Comparison of ENCODE assay signal across 30 cellular contexts in genomic region chr11:64371201-64371600, GRCh38.
"Had no signal": no experiment of that assay in that cellular context is flagged by ENCODE, and none has a peak within 500 bp of the region (broad histone marks: within the 10 kb centered on the region; RNA-seq: fewer than 3 reads in every experiment).

No MANE protein-coding gene starts in this region.

- H3K27ac Mint-ChIP-seq: activated CD4-positive, alpha-beta T cell treated with anti-CD3 and anti-CD28 coated beads for 36 hours; activated CD4-positive, alpha-beta T cell treated with anti-CD3 and anti-CD28 coated beads, Interleukin-2, amount 10 ng/mL, durations not matched to agents 7 days and 5 days; activated CD8-positive, alpha-beta T cell treated with anti-CD3 and anti-CD28 coated beads, Interleukin-2, amount 10 ng/mL, durations not matched to agents 7 days and 5 days; activated naive CD4-positive, alpha-beta T cell treated with anti-CD3 and anti-CD28 coated beads, Interleukin-2, amount 50 U/mL, for 24 hours; activated naive CD8-positive, alpha-beta T cell treated with anti-CD3 and anti-CD28 coated beads, Interleukin-2, amount 10 ng/mL, durations not matched to agents 7 days and 5 days; activated T-cell treated with anti-CD3 and anti-CD28 coated beads, Interleukin-2, amount 50 U/mL, for 24 hours; activated T-helper 2 cell treated with anti-CD3 and anti-CD28 coated beads, Interferon-gamma antibody, Interleukin-2, Interleukin-4, amounts not matched to agents 10 μg/mL and 5 μg/mL and 100 μg/mL, durations not matched to agents 14 hours and 24 hours and 36 hours; T-helper 1 cell treated with Interleukin-12 subunit alpha and Interleukin-12 subunit beta and Interleukin-4 antibody, amounts not matched to agents 30 μg/mL and 1 μg/mL, for 36 hours; T-helper 2 cell treated with Interferon-gamma antibody and Interleukin-4, amounts not matched to agents 5 μg/mL and 100 μg/mL, for 36 hours had no signal

- H3K27me3 Mint-ChIP-seq: activated CD4-positive, alpha-beta T cell treated with anti-CD3 and anti-CD28 coated beads for 36 hours; activated CD4-positive, alpha-beta T cell treated with anti-CD3 and anti-CD28 coated beads, Interleukin-2, amount 10 ng/mL, durations not matched to agents 7 days and 5 days; activated naive CD4-positive, alpha-beta T cell treated with anti-CD3 and anti-CD28 coated beads, Interleukin-2, amount 50 U/mL, for 24 hours; activated naive CD8-positive, alpha-beta T cell treated with anti-CD3 and anti-CD28 coated beads, Interleukin-2, amount 10 ng/mL, durations not matched to agents 7 days and 5 days; activated T-cell treated with anti-CD3 and anti-CD28 coated beads, Interleukin-2, amount 50 U/mL, for 24 hours had no signal

- H3K9me3 ChIP-seq: ascending aorta, Peyer's patch had no signal

- H3K4me3 Mint-ChIP-seq: activated CD4-positive, alpha-beta T cell treated with anti-CD3 and anti-CD28 coated beads for 36 hours; activated CD4-positive, alpha-beta T cell treated with anti-CD3 and anti-CD28 coated beads, Interleukin-2, amount 10 ng/mL, durations not matched to agents 7 days and 5 days; activated CD8-positive, alpha-beta T cell treated with anti-CD3 and anti-CD28 coated beads, Interleukin-2, amount 10 ng/mL, durations not matched to agents 7 days and 5 days; activated naive CD4-positive, alpha-beta T cell treated with anti-CD3 and anti-CD28 coated beads, Interleukin-2, amount 50 U/mL, for 24 hours; activated naive CD8-positive, alpha-beta T cell treated with anti-CD3 and anti-CD28 coated beads, Interleukin-2, amount 10 ng/mL, durations not matched to agents 7 days and 5 days; activated T-cell treated with anti-CD3 and anti-CD28 coated beads, Interleukin-2, amount 50 U/mL, for 24 hours; T-helper 1 cell treated with Interleukin-12 subunit alpha and Interleukin-12 subunit beta and Interleukin-4 antibody, amounts not matched to agents 30 μg/mL and 1 μg/mL, for 36 hours; T-helper 2 cell treated with Interferon-gamma antibody and Interleukin-4, amounts not matched to agents 5 μg/mL and 100 μg/mL, for 36 hours had no signal

- H3K27ac ChIP-seq: ascending aorta, Peyer's patch had no signal

- ATAC-seq: activated CD4-positive, alpha-beta T cell treated with anti-CD3 and anti-CD28 coated beads for 36 hours; activated CD4-positive, CD25-positive, alpha-beta regulatory T cell treated with anti-CD3 and anti-CD28 coated beads, Interleukin-2, amount 50 U/mL, for 24 hours; activated CD8-positive, alpha-beta T cell treated with anti-CD3 and anti-CD28 coated beads, Interleukin-2, amount 10 ng/mL, durations not matched to agents 7 days and 5 days; PC-3; Right ventricle myocardium inferior had no signal

- H3K4me3 ChIP-seq: ascending aorta, Peyer's patch had no signal

- H3K27me3 ChIP-seq: ascending aorta, Peyer's patch had no signal

- H3K4me1 Mint-ChIP-seq: activated CD4-positive, alpha-beta T cell treated with anti-CD3 and anti-CD28 coated beads for 36 hours; activated CD4-positive, alpha-beta T cell treated with anti-CD3 and anti-CD28 coated beads, Interleukin-2, amount 10 ng/mL, durations not matched to agents 7 days and 5 days; activated naive CD4-positive, alpha-beta T cell treated with anti-CD3 and anti-CD28 coated beads, Interleukin-2, amount 50 U/mL, for 24 hours; activated naive CD8-positive, alpha-beta T cell treated with anti-CD3 and anti-CD28 coated beads, Interleukin-2, amount 10 ng/mL, durations not matched to agents 7 days and 5 days had no signal

- H3K9me3 Mint-ChIP-seq: activated CD4-positive, alpha-beta T cell treated with anti-CD3 and anti-CD28 coated beads, Interleukin-2, amount 10 ng/mL, durations not matched to agents 7 days and 5 days; activated naive CD4-positive, alpha-beta T cell treated with anti-CD3 and anti-CD28 coated beads, Interleukin-2, amount 50 U/mL, for 24 hours; activated naive CD8-positive, alpha-beta T cell treated with anti-CD3 and anti-CD28 coated beads, Interleukin-2, amount 10 ng/mL, durations not matched to agents 7 days and 5 days; activated T-cell treated with anti-CD3 and anti-CD28 coated beads, Interleukin-2, amount 50 U/mL, for 24 hours; activated T-helper 2 cell treated with anti-CD3 and anti-CD28 coated beads, Interferon-gamma antibody, Interleukin-2, Interleukin-4, amounts not matched to agents 10 μg/mL and 5 μg/mL and 100 μg/mL, durations not matched to agents 14 hours and 24 hours and 36 hours; T-helper 1 cell treated with Interleukin-12 subunit alpha and Interleukin-12 subunit beta and Interleukin-4 antibody, amounts not matched to agents 30 μg/mL and 1 μg/mL, for 36 hours; T-helper 2 cell treated with Interferon-gamma antibody and Interleukin-4, amounts not matched to agents 5 μg/mL and 100 μg/mL, for 36 hours had no signal

- H3K4me1 ChIP-seq: ascending aorta, Peyer's patch had no signal

- DNase-seq: activated CD4-positive, alpha-beta T cell treated with anti-CD3 and anti-CD28 coated beads for 36 hours; activated CD4-positive, alpha-beta T cell treated with anti-CD3 and anti-CD28 coated beads, Interleukin-2, amount 10 ng/mL, durations not matched to agents 7 days and 5 days; activated CD4-positive, alpha-beta T cell treated with anti-CD3 and anti-CD28 coated beads, Interleukin-2, amount 50 U/mL, for 48 hours; activated CD8-positive, alpha-beta T cell treated with anti-CD3 and anti-CD28 coated beads, Interleukin-2, amount 10 ng/mL, durations not matched to agents 7 days and 5 days; activated gamma-delta T cell; activated naive CD4-positive, alpha-beta T cell treated with Interleukin-2 at 50 U/mL for 16 hours; activated naive CD8-positive, alpha-beta T cell treated with anti-CD3 and anti-CD28 coated beads, Interleukin-2, amount 10 ng/mL, durations not matched to agents 7 days and 5 days; activated T-cell treated with anti-CD3 and anti-CD28 coated beads, Interleukin-2, amount 50 U/mL, for 24 hours; amygdala; Karpas-422; NCI-H1048; NCI-H1105 treated with DMSO at 0.1 percent for 48 hours; NCI-H1436; NCI-H1694; NCI-H1930; NCI-H2081 treated with DMSO at 0.1 percent for 48 hours; NCI-H226; NCI-H524 treated with DMSO at 0.1 percent for 48 hours; NK-92 treated with Interleukin-12 subunit alpha and Interleukin-12 subunit beta, amount 100 ng/mL, for 24 hours; PC-3; Peyer's patch; RPMI8226; SIG-M5 had no signal
